In the genomic region with DNA sequence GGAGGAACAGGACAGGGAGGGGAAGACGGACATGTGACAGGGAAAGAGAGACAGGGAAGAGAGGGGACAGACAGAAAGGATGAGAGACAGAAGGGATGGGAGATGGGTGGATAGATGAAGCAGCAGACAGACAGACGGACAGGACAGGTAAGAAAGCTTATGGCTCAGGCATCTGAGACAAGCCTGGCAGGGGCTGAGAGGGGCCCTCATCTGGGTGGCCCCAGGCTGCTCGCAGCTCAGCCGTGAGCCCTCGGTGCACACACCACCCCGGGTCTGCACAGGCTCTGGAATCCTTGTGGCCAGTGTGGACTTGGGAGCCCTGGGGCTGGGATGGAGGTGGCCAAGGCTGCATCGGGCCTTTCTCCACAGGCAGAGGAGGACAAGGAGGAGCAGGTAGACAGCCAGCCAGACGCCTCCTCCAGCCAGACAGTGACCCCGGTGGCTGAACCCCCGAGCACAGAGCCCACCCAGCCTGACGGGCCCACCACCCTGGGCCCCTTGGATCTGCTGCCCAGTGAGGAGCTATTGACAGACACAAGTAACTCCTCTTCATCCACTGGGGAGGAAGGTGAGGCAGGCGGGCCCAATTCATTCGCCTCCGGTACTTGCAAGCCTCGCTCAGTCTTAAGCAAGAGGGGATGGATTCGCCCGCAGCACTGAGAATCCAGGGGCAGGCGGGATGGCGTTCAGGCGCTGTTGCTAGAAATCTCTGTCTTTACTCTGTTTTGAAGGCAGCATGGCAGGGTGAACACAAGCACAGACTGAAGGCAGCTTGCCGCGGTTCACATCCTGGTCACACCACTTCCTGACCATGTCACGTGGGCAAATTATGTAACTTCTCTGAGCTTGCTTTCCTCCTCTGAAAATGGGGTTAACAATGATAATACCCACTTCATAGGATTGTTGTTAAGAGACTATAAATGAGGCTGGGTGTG, we compare ENCODE assay signal across 9 cellular contexts. TPM values are rescaled to one million over a fixed set of nuclear protein-coding genes. Genes with fewer than 3 reads are reported as not detected.
DNase-seq lines count a peak whose midpoint lies in the region; ATAC-seq, FAIRE-seq and TF ChIP-seq lines count a peak whose summit lies in the region.
"Had no signal": no experiment of that assay in that cellular context is flagged by ENCODE, and none has a peak within 500 bp of the region (broad histone marks: within the 10 kb centered on the region; RNA-seq: fewer than 3 reads in every experiment).

No MANE protein-coding gene starts in this region.

- peak; percentile 86 for DNase-seq in Jurkat, Clone E6-1 (ENCODE audit: low read depth, low spot score)
- DNase-seq in UCSD-AML1 (lab: John Stamatoyannopoulos, UW; ENCODE audit: unreplicated experiment) = peak; percentile 53
- no peak for DNase-seq in GM12878 (ENCODE audit: low read depth, low spot score)
- peak in 2 of 3 experiments; percentile 13 to 39 for DNase-seq in stimulated activated CD4-positive, alpha-beta T cell treated with anti-CD3 and anti-CD28 coated beads, TNF-alpha, amount 100 ng/mL, for 4 hours (ENCODE audit: low read depth in 3 of 3)
- DNase-seq in AG20443 (ENCODE audit: low spot score) = no peak
- DNase-seq in testis = no peak
- no peak for DNase-seq in prostate gland (ENCODE audit: low spot score)
- DNase-seq: NCI-H1436 had no signal

- POLR2A ChIA-PET in GM12878 (lab: Charles Lee) = no interaction called here

- CTCF ChIA-PET in GM12878 (lab: Yijun Ruan, JAX) = interaction anchor here (1.0 to 4.9 kb wide), 8 partner anchors 11 to 53 kb away, joined by 3 to 62 read pairs (median 5); no protein-coding TSS in a partner anchor

- TF ChIP-seq RAD21 in GM12878 (IDR thresholded peaks at IDR 0.05; ENCODE audit: insufficient read depth, low read depth, low read length) = no peak

- no peak overlapping the region for H3K4me3 ChIP-seq in Jurkat, Clone E6-1 (ENCODE audit: low read length)
- H3K4me3 ChIP-seq in GM12878 = no peak overlapping the region
- H3K4me3 ChIP-seq in testis = no peak overlapping the region
- no peak overlapping the region for H3K4me3 ChIP-seq in prostate gland

- H3K9ac ChIP-seq in GM12878 (ENCODE audit: control insufficient read depth, insufficient read depth, low read length) = no peak overlapping the region

- BruUV-seq in GM12878 (replicated peaks; lab: Mats Ljungman, UMichigan) = TSS peak; percentile 55

- SMC1A ChIA-PET in GM12878 (lab: Charles Lee; ENCODE audit: uncharacterized antibody, unreplicated experiment) = interaction anchor here (0.9 kb wide), 1 partner anchor 41 kb away, joined by 4 read pairs; no protein-coding TSS in a partner anchor

- H4K20me1 ChIP-seq in GM12878 (ENCODE audit: control insufficient read depth, insufficient read depth) = no peaks in the 10 kb centered on the region

- intact Hi-C loops in GM12878 (cut with micrococcal nuclease; ENCODE audit: unreplicated experiment) = loop anchor here (1.0 kb wide), 1 partner anchor 41 kb away; no protein-coding TSS in a partner anchor
- intact Hi-C loops in testis (cut with DNase I; ENCODE audit: low total_unique reads) = no loop called here
- intact Hi-C loops in prostate gland (cut with DNase I) = loop anchor here (2.0 kb wide), 1 partner anchor 41 kb away; no protein-coding TSS in a partner anchor

- no peaks in the 10 kb centered on the region for H3K79me2 ChIP-seq in GM12878 (ENCODE audit: control insufficient read depth, insufficient read depth, low read length)

- H3K27me3 ChIP-seq in GM12878 (replicated peaks in 1 of 2; ENCODE audit: control insufficient read depth in 2 of 2, insufficient read depth in 2 of 2, low read length in 1 of 2) (no peaks in the 10 kb centered on the region), testis (no peaks in the 10 kb centered on the region), prostate gland (replicated peaks; ENCODE audit: insufficient read depth) (no peaks in the 10 kb centered on the region)

- peak; percentile 86 for FAIRE-seq in GM12878 (lab: Jason Lieb, UNC)

- H3K4me1 ChIP-seq in GM12878 (ENCODE audit: control insufficient read depth, insufficient read depth, low read length) (peaks cover 11% of the 10 kb centered on the region), testis (peaks cover 9% of the 10 kb centered on the region), prostate gland (replicated peaks) (no peaks in the 10 kb centered on the region)

- RAD21 ChIA-PET in GM12878 (lab: Charles Lee; ENCODE audit: unreplicated experiment) = interaction anchor here (0.6 to 3.0 kb wide), 5 partner anchors 24 to 53 kb away, joined by 3 to 13 read pairs (median 5); no protein-coding TSS in a partner anchor

- no peak overlapping the region for H3K4me2 ChIP-seq in GM12878 (ENCODE audit: control insufficient read depth, insufficient read depth)

- H3K36me3 ChIP-seq in GM12878 (ENCODE audit: control insufficient read depth in 2 of 2, insufficient read depth in 2 of 2, low read length in 1 of 2) = peaks cover 15 to 35% of the 10 kb centered on the region in 2 experiments
- no peaks in the 10 kb centered on the region for H3K36me3 ChIP-seq in testis (ENCODE audit: low read depth, missing control alignments)
- H3K36me3 ChIP-seq in prostate gland = peaks cover 11 to 13% of the 10 kb centered on the region in 2 donors

- in situ Hi-C loops in GM12878 (cut with MboI) = loop anchor here (5.0 kb wide), 1 partner anchor 37 kb away; no protein-coding TSS in a partner anchor

- H3K27ac ChIP-seq in GM12878 (ENCODE audit: control insufficient read depth, insufficient read depth) (no peak overlapping the region), testis (no peak overlapping the region), prostate gland (no peak overlapping the region)

- no peak overlapping the region for H2AFZ ChIP-seq in GM12878 (ENCODE audit: control insufficient read depth, low read depth, low read length)

- ATAC-seq in GM12878 (peak; percentile 35; the same call in 2 of the 3 replicates), HG02973 (IDR thresholded peaks at IDR 0.05; ENCODE audit: unreplicated experiment) (no peak)

- TF ChIP-seq POLR2A in GM12878 (IDR thresholded peaks at IDR 0.05; ENCODE audit: low read depth, low read length) = no peak
- no peak for TF ChIP-seq POLR2A in testis (IDR thresholded peaks at IDR 0.05)
- no peak for TF ChIP-seq POLR2A in prostate gland (IDR thresholded peaks at IDR 0.05)

- TF ChIP-seq CTCF in GM12878 (IDR thresholded peaks at IDR 0.05 in 2 of 3, conservative IDR thresholded peaks at IDR 0.05 in 1 of 3; ENCODE audit: control insufficient read depth in 2 of 3, extremely low read depth in 1 of 3, insufficient read depth in 1 of 3, low read depth in 3 of 3, low read length in 3 of 3) = no peak
- no peak for TF ChIP-seq CTCF in testis (IDR thresholded peaks at IDR 0.05)
- TF ChIP-seq CTCF in prostate gland (IDR thresholded peaks at IDR 0.05) = no peak

- 79% methylated on average over 23 of the region's 23 CpGs for WGBS in GM12878 (ENCODE audit: insufficient coverage, insufficient replicate concordance, low lambda C conversion rate, missing lambda C conversion rate)
- 87 to 91% methylated on average over 18 to 23 of the region's 23 CpGs for WGBS in testis, 2 donors
- WGBS in prostate gland = 84% methylated on average over 23 of the region's 23 CpGs

- H3K9me3 ChIP-seq in GM12878 (replicated peaks; ENCODE audit: control insufficient read depth, insufficient read depth, low read length) (no peaks in the 10 kb centered on the region), testis (no peaks in the 10 kb centered on the region), prostate gland (no peaks in the 10 kb centered on the region)

- TF ChIP-seq EP300 in GM12878 (IDR thresholded peaks at IDR 0.05; ENCODE audit: borderline replicate concordance in 1 of 2, control insufficient read depth in 1 of 2, low read depth in 2 of 2, low read length in 2 of 2) = no peak

RNA-seq across cellular contexts. Expression of gene GRAMD1A, which starts 14.0 kb away (rescaled TPM):
- 74.5 TPM for polyA plus RNA-seq in Jurkat, Clone E6-1 (2012; ENCODE audit: insufficient read depth, insufficient read length)
- 208 and 225 TPM in 2 replicates for total RNA-seq in GM12878 (2013; cell fraction: nucleolus; rRNA removed)
- total RNA-seq in GM12878 (2014; rRNA removed) = 36.1 and 41.9 TPM in 2 replicates
- 14.8 and 16.9 TPM in 2 replicates for total RNA-seq in GM12878 (2014; rRNA removed; fragmentation: Illumina TruSeq; extraction: Trizol)
- total RNA-seq in GM12878 (2021) = 69.1 and 71.0 TPM in 2 replicates
- polyA plus RNA-seq in GM12878 (2011; ENCODE audit: low read depth) = 20.0 TPM
- polyA plus RNA-seq in GM12878 (2011; rRNA removed) = 32.2 and 60.8 TPM in 2 replicates
- polyA plus RNA-seq in GM12878 (2011; cell fraction: cytosol; rRNA removed) = 67.4 and 69.1 TPM in 2 replicates
- polyA plus RNA-seq in GM12878 (2011; cell fraction: nucleus; rRNA removed) = 169 and 199 TPM in 2 replicates
- polyA plus RNA-seq in GM12878 (2012) = 48.1 and 61.6 TPM in 2 replicates
- polyA plus RNA-seq in GM12878 (2014; fragmentation: Illumina TruSeq; extraction: Trizol) = 21.9 and 32.7 TPM in 2 replicates
- 1 to 10 TPM in 1 of 2 experiments, under 1 TPM in 1; 0.79 to 2.0 TPM for polyA plus RNA-seq in GM12878 (2014; fragmentation: Nextera tagmentation; extraction: Ambion mirVana)
- 73.6 and 79.8 TPM in 2 replicates for polyA plus RNA-seq in GM12878 (2014; rRNA removed)
- 10 to 100 TPM; 22.1 to 37.9 TPM for polyA plus RNA-seq in GM12878 (2016; fragmentation: Nextera tagmentation; extraction: Ambion mirVana)
- polyA minus RNA-seq in GM12878 (2011; rRNA and poly(A)+ RNA removed) = 47.9 and 85.8 TPM in 2 replicates
- polyA minus RNA-seq in GM12878 (2011; cell fraction: cytosol; rRNA and poly(A)+ RNA removed) = 31.1 and 31.4 TPM in 2 replicates
- polyA minus RNA-seq in GM12878 (2011; cell fraction: nucleus; rRNA and poly(A)+ RNA removed) = 29.5 and 41.4 TPM in 2 replicates
- 10 to 100 TPM; 92.4 to 99.3 TPM for total RNA-seq in testis
- polyA plus RNA-seq in testis (ENCODE audit: insufficient read depth, low read depth, low replicate concordance) = 62.8 TPM
- total RNA-seq in prostate gland = 100 to 1,000 TPM in 1 of 2 donors, 10 to 100 TPM in 1; 32.2 to 120 TPM

RNA-seq across cellular contexts. Expression of gene SCN1B, which starts 16.2 kb away (rescaled TPM):
- not detected for polyA plus RNA-seq in Jurkat, Clone E6-1 (2012; ENCODE audit: insufficient read depth, insufficient read length)
- total RNA-seq in GM12878 (2013; cell fraction: nucleolus; rRNA removed) = 0.50 and 0.73 TPM in 2 replicates
- total RNA-seq in GM12878 (2014; rRNA removed) (0.06 and 0.16 TPM in 2 replicates), GM12878 (2014; rRNA removed; fragmentation: Illumina TruSeq; extraction: Trizol) (0.04 TPM in 1 of 2 replicates, not detected in the other), GM12878 (2021) (0.27 and 0.33 TPM in 2 replicates), testis (1 to 10 TPM; 3.5 to 6.6 TPM), prostate gland (10 to 100 TPM in 1 of 2 donors, 1 to 10 TPM in 1; 9.7 to 10.6 TPM)
- polyA plus RNA-seq in GM12878 (2011; ENCODE audit: low read depth) = 0.07 TPM
- polyA plus RNA-seq in GM12878 (2011; rRNA removed) (0.04 and 0.11 TPM in 2 replicates), GM12878 (2014; fragmentation: Illumina TruSeq; extraction: Trizol) (0.13 and 0.62 TPM in 2 replicates), GM12878 (2014; fragmentation: Nextera tagmentation; extraction: Ambion mirVana) (not detected), GM12878 (2014; rRNA removed) (0.34 and 0.54 TPM in 2 replicates), GM12878 (2016; fragmentation: Nextera tagmentation; extraction: Ambion mirVana) (under 1 TPM in 1 of 2 experiments, not detected in 1; 0.08 TPM), testis (ENCODE audit: insufficient read depth, low read depth, low replicate concordance) (7.5 TPM)
- 0.09 and 0.15 TPM in 2 replicates for polyA plus RNA-seq in GM12878 (2011; cell fraction: cytosol; rRNA removed)
- 0.79 and 0.83 TPM in 2 replicates for polyA plus RNA-seq in GM12878 (2011; cell fraction: nucleus; rRNA removed)
- polyA plus RNA-seq in GM12878 (2012) = 0.15 and 0.16 TPM in 2 replicates
- polyA minus RNA-seq in GM12878 (2011; rRNA and poly(A)+ RNA removed) = 0.07 and 0.26 TPM in 2 replicates
- not detected in 2 replicates for polyA minus RNA-seq in GM12878 (2011; cell fraction: cytosol; rRNA and poly(A)+ RNA removed)
- 0.12 and 0.29 TPM in 2 replicates for polyA minus RNA-seq in GM12878 (2011; cell fraction: nucleus; rRNA and poly(A)+ RNA removed)

RNA-seq across cellular contexts. Expression of gene HPN, which starts 27.4 kb away (rescaled TPM):
- polyA plus RNA-seq in Jurkat, Clone E6-1 (2012; ENCODE audit: insufficient read depth, insufficient read length) = not detected
- total RNA-seq in GM12878 (2013; cell fraction: nucleolus; rRNA removed) = not detected in 2 replicates
- total RNA-seq in GM12878 (2014; rRNA removed) (not detected in 2 replicates), GM12878 (2014; rRNA removed; fragmentation: Illumina TruSeq; extraction: Trizol) (not detected in 2 replicates), GM12878 (2021) (0.13 and 0.21 TPM in 2 replicates), testis (1 to 10 TPM in 1 of 2 donors, under 1 TPM in 1; 0.79 to 1.7 TPM), prostate gland (10 to 100 TPM; 14.8 to 22.6 TPM)
- polyA plus RNA-seq in GM12878 (2011; ENCODE audit: low read depth) = not detected
- polyA plus RNA-seq in GM12878 (2011; rRNA removed) (not detected in 2 replicates), GM12878 (2014; fragmentation: Illumina TruSeq; extraction: Trizol) (not detected in 2 replicates), GM12878 (2014; fragmentation: Nextera tagmentation; extraction: Ambion mirVana) (not detected), GM12878 (2014; rRNA removed) (0.16 TPM in 1 of 2 replicates, not detected in the other), GM12878 (2016; fragmentation: Nextera tagmentation; extraction: Ambion mirVana) (under 1 TPM in 1 of 2 experiments, not detected in 1; 0.35 TPM), testis (ENCODE audit: insufficient read depth, low read depth, low replicate concordance) (8.2 TPM)
- not detected in 2 replicates for polyA plus RNA-seq in GM12878 (2011; cell fraction: cytosol; rRNA removed)
- 0.12 TPM in 1 of 2 replicates, not detected in the other for polyA plus RNA-seq in GM12878 (2011; cell fraction: nucleus; rRNA removed)
- not detected in 2 replicates for polyA plus RNA-seq in GM12878 (2012)
- polyA minus RNA-seq in GM12878 (2011; rRNA and poly(A)+ RNA removed) = not detected in 2 replicates
- polyA minus RNA-seq in GM12878 (2011; cell fraction: cytosol; rRNA and poly(A)+ RNA removed) = not detected in 2 replicates
- not detected in 2 replicates for polyA minus RNA-seq in GM12878 (2011; cell fraction: nucleus; rRNA and poly(A)+ RNA removed)

RNA-seq across cellular contexts. Expression of gene ZNF792, which starts 50.1 kb away (rescaled TPM):
- polyA plus RNA-seq in Jurkat, Clone E6-1 (2012; ENCODE audit: insufficient read depth, insufficient read length) = 3.5 TPM
- 26.2 and 26.7 TPM in 2 replicates for total RNA-seq in GM12878 (2013; cell fraction: nucleolus; rRNA removed)
- total RNA-seq in GM12878 (2014; rRNA removed) (2.3 and 2.8 TPM in 2 replicates), GM12878 (2014; rRNA removed; fragmentation: Illumina TruSeq; extraction: Trizol) (2.2 and 2.6 TPM in 2 replicates), GM12878 (2021) (2.0 and 2.2 TPM in 2 replicates), testis (1 to 10 TPM; 5.4 to 6.6 TPM), prostate gland (1 to 10 TPM; 8.2 to 9.3 TPM)
- polyA plus RNA-seq in GM12878 (2011; ENCODE audit: low read depth) = 2.1 TPM
- polyA plus RNA-seq in GM12878 (2011; rRNA removed) (4.8 and 5.3 TPM in 2 replicates), GM12878 (2014; fragmentation: Illumina TruSeq; extraction: Trizol) (1.2 and 1.3 TPM in 2 replicates), GM12878 (2014; fragmentation: Nextera tagmentation; extraction: Ambion mirVana) (under 1 TPM; 0.53 to 0.63 TPM), GM12878 (2014; rRNA removed) (0.97 and 1.0 TPM in 2 replicates), GM12878 (2016; fragmentation: Nextera tagmentation; extraction: Ambion mirVana) (1 to 10 TPM in 1 of 2 experiments, under 1 TPM in 1; 0.87 to 1.3 TPM), testis (ENCODE audit: insufficient read depth, low read depth, low replicate concordance) (2.3 TPM)
- 3.6 TPM in 2 replicates for polyA plus RNA-seq in GM12878 (2011; cell fraction: cytosol; rRNA removed)
- polyA plus RNA-seq in GM12878 (2011; cell fraction: nucleus; rRNA removed) = 4.4 and 6.2 TPM in 2 replicates
- polyA plus RNA-seq in GM12878 (2012) = 2.0 and 2.4 TPM in 2 replicates
- 18.5 and 19.5 TPM in 2 replicates for polyA minus RNA-seq in GM12878 (2011; rRNA and poly(A)+ RNA removed)
- polyA minus RNA-seq in GM12878 (2011; cell fraction: cytosol; rRNA and poly(A)+ RNA removed) = 3.1 and 3.7 TPM in 2 replicates
- polyA minus RNA-seq in GM12878 (2011; cell fraction: nucleus; rRNA and poly(A)+ RNA removed) = 18.0 and 19.1 TPM in 2 replicates

Comparison
In these comparisons a context has a peak if more than half of its experiments do, and no peak if none do; other contexts are left out.
1. DNase-seq: peak in Jurkat, Clone E6-1 (single experiment), UCSD-AML1 (single experiment) and stimulated activated CD4-positive, alpha-beta T cell treated with anti-CD3 and anti-CD28 coated beads, TNF-alpha, amount 100 ng/mL, for 4 hours (2 of 3); none in GM12878 (single experiment), AG20443 (single experiment), testis (single experiment) and prostate gland (single experiment).
2. RNA of gene HPN, which starts 27.4 kb away (total RNA-seq): 14.8 to 22.6 TPM in prostate gland; 0.79 to 1.7 TPM in testis and 0.13 to 0.21 TPM in GM12878; every median in the first group is over 4 times any median in the second.